Comparison of ENCODE assay signal across 13 cellular contexts in the genomic region with DNA sequence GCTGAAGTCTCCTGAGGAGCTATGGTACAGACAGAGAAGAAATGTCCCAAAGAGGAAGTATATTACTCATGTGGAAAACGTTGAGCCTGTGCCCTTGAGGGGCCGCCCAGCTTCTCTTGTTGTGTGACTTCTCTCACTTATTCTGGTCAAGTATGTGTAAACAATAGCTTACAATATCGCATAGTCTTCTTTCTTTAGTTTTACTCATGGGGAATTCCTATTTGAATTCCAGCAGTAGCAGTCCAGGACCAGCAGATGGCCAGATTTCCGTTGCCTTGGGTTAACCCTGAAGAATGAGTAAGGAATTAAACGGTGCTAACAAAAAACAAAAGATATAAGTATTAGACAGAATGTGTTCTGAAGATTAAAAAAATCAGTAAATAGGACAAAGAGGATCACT.
DNase-seq lines count a peak whose midpoint lies in the region; ATAC-seq and TF ChIP-seq lines count a peak whose summit lies in the region.
"Had no signal": no experiment of that assay in that cellular context is flagged by ENCODE, and none has a peak within 500 bp of the region (broad histone marks: within the 10 kb centered on the region; RNA-seq: fewer than 3 reads in every experiment).

No MANE protein-coding gene starts in this region.

- H3K4me2 ChIP-seq in neural progenitor cell = no peak overlapping the region

- H3K36me3 ChIP-seq in neural progenitor cell = no peaks in the 10 kb centered on the region
- H3K36me3 ChIP-seq: vagina had no signal

- ATAC-seq in GM18868 (IDR thresholded peaks at IDR 0.05; ENCODE audit: unreplicated experiment) (peak; percentile 69), GM19035 (IDR thresholded peaks at IDR 0.05; ENCODE audit: unreplicated experiment) (no peak), GM19023 (IDR thresholded peaks at IDR 0.05; ENCODE audit: unreplicated experiment) (no peak)
- ATAC-seq: left ventricle myocardium superior had no signal

- H3K27ac Mint-ChIP-seq in neural progenitor cell = no peak overlapping the region
- H3K27ac Mint-ChIP-seq: activated naive CD4-positive, alpha-beta T cell treated with anti-CD3 and anti-CD28 coated beads, Interleukin-2, amount 50 U/mL, for 24 hours had no signal

- no peaks in the 10 kb centered on the region for H3K36me3 Mint-ChIP-seq in neural progenitor cell
- H3K36me3 Mint-ChIP-seq: activated naive CD4-positive, alpha-beta T cell treated with anti-CD3 and anti-CD28 coated beads, Interleukin-2, amount 50 U/mL, for 24 hours had no signal

- no peaks in the 10 kb centered on the region for H3K4me1 Mint-ChIP-seq in neural progenitor cell
- H3K4me1 Mint-ChIP-seq: activated naive CD4-positive, alpha-beta T cell treated with anti-CD3 and anti-CD28 coated beads, Interleukin-2, amount 50 U/mL, for 24 hours had no signal

- no peaks in the 10 kb centered on the region for H4K20me1 ChIP-seq in neural progenitor cell (ENCODE audit: low read depth)

- H3F3A ChIP-seq in neural progenitor cell (ENCODE audit: low read depth) = no peaks in the 10 kb centered on the region

- H3K4me3 ChIP-seq in epithelial cell of proximal tubule (ENCODE audit: low read depth, low read length) (no peak overlapping the region), neural progenitor cell (no peak overlapping the region)
- H3K4me3 ChIP-seq: SK-N-MC, vagina had no signal

- TF ChIP-seq CTCF in epithelial cell of proximal tubule (conservative IDR thresholded peaks at IDR 0.05; ENCODE audit: low read depth, low read length) (peak; percentile 52), neural progenitor cell (IDR thresholded peaks at IDR 0.05) (peak; percentile 49)

- DNase-seq in NCI-H69 (lab: John Stamatoyannopoulos, UW) (peak; percentile 10), epithelial cell of proximal tubule (ENCODE audit: low read depth) (no peak), neural progenitor cell (ENCODE audit: low spot score) (peak; percentile 13), ureter (ENCODE audit: low spot score) (no peak)
- no peak for DNase-seq in activated T-cell treated with anti-CD3 and anti-CD28 coated beads, Interleukin-2, amount 50 U/mL, for 48 hours
- DNase-seq: activated CD4-positive, alpha-beta T cell treated with anti-CD3 and anti-CD28 coated beads, Interleukin-2, amount 50 U/mL, for 4 hours; left ventricle myocardium superior had no signal

- no peaks in the 10 kb centered on the region for H3K27me3 ChIP-seq in neural progenitor cell
- H3K27me3 ChIP-seq: vagina had no signal

- H3K27ac ChIP-seq in neural progenitor cell = no peak overlapping the region
- H3K27ac ChIP-seq: SK-N-MC, vagina had no signal

- peaks cover 6% of the 10 kb centered on the region for H3K9me3 Mint-ChIP-seq in neural progenitor cell

- no peak overlapping the region for H2AFZ ChIP-seq in neural progenitor cell (replicated peaks)

- peaks cover 4% of the 10 kb centered on the region for H3K27me3 Mint-ChIP-seq in neural progenitor cell (ENCODE audit: insufficient read depth, low read depth)

- H3K4me3 Mint-ChIP-seq in neural progenitor cell = no peak overlapping the region
- H3K4me3 Mint-ChIP-seq: activated naive CD4-positive, alpha-beta T cell treated with anti-CD3 and anti-CD28 coated beads, Interleukin-2, amount 50 U/mL, for 24 hours had no signal

- no peaks in the 10 kb centered on the region for H3K9me3 ChIP-seq in neural progenitor cell (ENCODE audit: low read depth)
- H3K9me3 ChIP-seq: vagina had no signal

- H3K4me1 ChIP-seq in neural progenitor cell = no peaks in the 10 kb centered on the region
- H3K4me1 ChIP-seq: vagina had no signal

- H3K79me2 ChIP-seq in neural progenitor cell (ENCODE audit: low read depth) = no peaks in the 10 kb centered on the region

- no peak overlapping the region for H3K9ac ChIP-seq in neural progenitor cell

Comparison
In these comparisons a context has a peak if more than half of its experiments do, and no peak if none do; other contexts are left out.
1. DNase-seq: peak in NCI-H69 (single experiment) and neural progenitor cell (single experiment); none in epithelial cell of proximal tubule (single experiment), ureter (single experiment) and activated T-cell treated with anti-CD3 and anti-CD28 coated beads, Interleukin-2, amount 50 U/mL, for 48 hours (0 of 2).